26 cellular contexts compared by ENCODE assay signal in genomic region chr11:24060125-24060524, GRCh38.
"Had no signal": no experiment of that assay in that cellular context is flagged by ENCODE, and none has a peak within 500 bp of the region (broad histone marks: within the 10 kb centered on the region; RNA-seq: fewer than 3 reads in every experiment).

No MANE protein-coding gene starts in this region.

- H3K4me1 ChIP-seq: stomach, suprapubic skin, testis, tibial nerve, transverse colon, upper lobe of left lung, upper lobe of right lung, uterus, vagina had no signal

- H3K27me3 ChIP-seq: stomach, suprapubic skin, testis, tibial artery, tibial nerve, transverse colon, upper lobe of left lung, upper lobe of right lung, uterus, vagina had no signal

- FAIRE-seq: urothelium cell line had no signal

- H3K27ac ChIP-seq: stomach, suprapubic skin, testis, thoracic aorta, tibial artery, tibial nerve, transverse colon, upper lobe of left lung, upper lobe of right lung, uterus, vagina had no signal

- DNase-seq: stimulated activated CD4-positive, alpha-beta T cell treated with anti-CD3 and anti-CD28 coated beads, Interleukin-2, amount 100 ng/mL, for 48 hours; stimulated activated CD4-positive, alpha-beta T cell treated with anti-CD3 and anti-CD28 coated beads, Interleukin-4, amount 100 ng/mL, for 1 hour; stimulated activated CD4-positive, alpha-beta T cell treated with anti-CD3 and anti-CD28 coated beads, Interleukin-4, amount 100 ng/mL, for 24 hours; stimulated activated CD4-positive, alpha-beta T cell treated with anti-CD3 and anti-CD28 coated beads, Interleukin-4, amount 100 ng/mL, for 4 hours; stimulated activated CD8-positive, alpha-beta memory T cell treated with anti-CD3 and anti-CD28 coated beads, Interleukin-4, amount 100 ng/mL, for 48 hours; stimulated activated naive B cell treated with anti-CD40 and anti-IgM and Interleukin-4, amounts not matched to agents 10 μg/mL and 1 μg/mL and 100 μg/mL, for 72 hours; stimulated activated naive CD4-positive, alpha-beta T cell; stimulated activated naive CD4-positive, alpha-beta T cell treated with Interleukin-2 at 50 U/mL for 16 hours; stimulated activated naive CD8-positive, alpha-beta T cell treated with anti-CD3 and anti-CD28 coated beads, Interleukin-15, amount 100 ng/mL, for 72 hours; stimulated activated naive CD8-positive, alpha-beta T cell treated with anti-CD3 and anti-CD28 coated beads, Interleukin-15, Interleukin-2, amounts not matched to agents 100 U/mL and 50 U/mL, for 24 hours; stomach; substantia nigra; testis; tibial artery; transverse colon; trophoblast cell; upper lobe of left lung; upper lobe of right lung; uterus had no signal

- H3K36me3 ChIP-seq: stomach, suprapubic skin, thoracic aorta, tibial artery, tibial nerve, transverse colon, upper lobe of left lung, upper lobe of right lung, uterus, vagina had no signal

- H3K9me3 ChIP-seq: stomach, suprapubic skin, testis, thoracic aorta, tibial artery, tibial nerve, transverse colon, upper lobe of left lung, upper lobe of right lung, uterus, vagina had no signal

- H3K4me3 ChIP-seq: stomach, suprapubic skin, testis, thoracic aorta, tibial artery, tibial nerve, transverse colon, upper lobe of left lung, upper lobe of right lung, uterus, vagina had no signal

- ATAC-seq: stimulated activated effector memory CD8-positive, alpha-beta T cell treated with anti-CD3 and anti-CD28 coated beads, Interleukin-12 subunit alpha, Interleukin-12 subunit beta, amount 100 ng/mL, for 72 hours; stimulated activated memory B cell treated with anti-CD40 and anti-IgM and Interleukin-4, amounts not matched to agents 10 μg/mL and 1 μg/mL and 100 μg/mL, for 72 hours; stimulated activated naive B cell treated with anti-CD40 and anti-IgM and Interleukin-4, amounts not matched to agents 10 μg/mL and 1 μg/mL and 100 μg/mL, for 72 hours; stimulated activated naive CD8-positive, alpha-beta T cell treated with anti-CD3 and anti-CD28 coated beads, Interleukin-15, amount 100 ng/mL, for 72 hours; stimulated activated naive CD8-positive, alpha-beta T cell treated with anti-CD3 and anti-CD28 coated beads, Interleukin-15, Interleukin-2, amounts not matched to agents 100 U/mL and 50 U/mL, for 24 hours; upper lobe of right lung had no signal
